16 cellular contexts compared by ENCODE assay signal in genomic region chr5:17910318-17910717, GRCh38.
DNase-seq lines count a peak whose midpoint lies in the region; ATAC-seq, FAIRE-seq and TF ChIP-seq lines count a peak whose summit lies in the region.
"Had no signal": no experiment of that assay in that cellular context is flagged by ENCODE, and none has a peak within 500 bp of the region (broad histone marks: within the 10 kb centered on the region; RNA-seq: fewer than 3 reads in every experiment).

No MANE protein-coding gene starts in this region.

- POLR2A ChIA-PET in activated CD4-positive, alpha-beta T cell treated with anti-CD3 and anti-CD28 coated beads for 36 hours (lab: Charles Lee) = no interaction called here

- CTCF ChIA-PET in activated CD4-positive, alpha-beta T cell treated with anti-CD3 and anti-CD28 coated beads for 36 hours (lab: Charles Lee) = no interaction called here

- H3K4me1 ChIP-seq in left lung = peaks cover 0 to 5% of the 10 kb centered on the region in 2 donors
- H3K4me1 ChIP-seq: left ventricle myocardium inferior had no signal

- H3K36me3 ChIP-seq in left lung = no peaks in the 10 kb centered on the region
- H3K36me3 ChIP-seq: heart left ventricle, left ventricle myocardium inferior, neutrophil had no signal

- no peak overlapping the region for H3K27ac ChIP-seq in left lung
- H3K27ac ChIP-seq: heart left ventricle, left ventricle myocardium inferior, neutrophil had no signal

- TF ChIP-seq CTCF in left lung (IDR thresholded peaks at IDR 0.05) = no peak

- peak; percentile 67 for ATAC-seq in GM19395 (IDR thresholded peaks at IDR 0.05; ENCODE audit: unreplicated experiment)
- peak; percentile 94 for ATAC-seq in left lung
- no peak for ATAC-seq in activated CD4-positive, alpha-beta T cell treated with anti-CD3 and anti-CD28 coated beads for 36 hours
- ATAC-seq: activated CD8-positive, alpha-beta T cell treated with anti-CD3 and anti-CD28 coated beads, Interleukin-2, amount 10 ng/mL, durations not matched to agents 7 days and 5 days; heart left ventricle; stimulated activated memory B cell treated with anti-CD40 and anti-IgM and Interleukin-4, amounts not matched to agents 10 μg/mL and 1 μg/mL and 100 μg/mL, for 72 hours had no signal

- H3K27me3 Mint-ChIP-seq in activated CD4-positive, alpha-beta T cell treated with anti-CD3 and anti-CD28 coated beads for 36 hours = no peaks in the 10 kb centered on the region
- H3K27me3 Mint-ChIP-seq: activated naive CD4-positive, alpha-beta T cell treated with anti-CD3 and anti-CD28 coated beads, Interleukin-2, amount 50 U/mL, for 24 hours had no signal

- H3K9me3 Mint-ChIP-seq in activated CD4-positive, alpha-beta T cell treated with anti-CD3 and anti-CD28 coated beads for 36 hours (ENCODE audit: low read depth) = peaks cover 3% of the 10 kb centered on the region
- H3K9me3 Mint-ChIP-seq: stimulated activated memory B cell treated with anti-CD40 and anti-IgM and Interleukin-4, amounts not matched to agents 10 μg/mL and 1 μg/mL and 100 μg/mL, for 72 hours had no signal

- intact Hi-C loops in left lung (cut with DNase I) = no loop called here
- intact Hi-C loops in activated CD4-positive, alpha-beta T cell treated with anti-CD3 and anti-CD28 coated beads for 36 hours (cut with DNase I, micrococcal nuclease) = no loop called here

- DNase-seq in HPDE6-E6E7 (ENCODE audit: extremely low spot score) = peak; percentile 26
- peak; percentile 42 for DNase-seq in SKM-1 (lab: John Stamatoyannopoulos, UW; ENCODE audit: unreplicated experiment)
- no peak for DNase-seq in left lung
- no peak for DNase-seq in RCC 7860 (ENCODE audit: low spot score)
- no peak for DNase-seq in amygdala (lab: John Stamatoyannopoulos, UW)
- no peak for DNase-seq in NCI-H2171 (lab: John Stamatoyannopoulos, UW)
- DNase-seq in activated CD4-positive, alpha-beta T cell treated with anti-CD3 and anti-CD28 coated beads for 36 hours = no peak
- DNase-seq: activated CD8-positive, alpha-beta T cell treated with anti-CD3 and anti-CD28 coated beads, Interleukin-2, amount 10 ng/mL, durations not matched to agents 7 days and 5 days; cortex of kidney; heart left ventricle; left ventricle myocardium inferior; NCI-H1092 had no signal

- H3K4me3 ChIP-seq in left lung = no peak overlapping the region
- H3K4me3 ChIP-seq: heart left ventricle, left ventricle myocardium inferior had no signal

- H3K27ac Mint-ChIP-seq in activated CD4-positive, alpha-beta T cell treated with anti-CD3 and anti-CD28 coated beads for 36 hours = no peak overlapping the region
- H3K27ac Mint-ChIP-seq: activated CD8-positive, alpha-beta T cell treated with anti-CD3 and anti-CD28 coated beads, Interleukin-2, amount 10 ng/mL, durations not matched to agents 7 days and 5 days; activated naive CD4-positive, alpha-beta T cell treated with anti-CD3 and anti-CD28 coated beads, Interleukin-2, amount 50 U/mL, for 24 hours; stimulated activated memory B cell treated with anti-CD40 and anti-IgM and Interleukin-4, amounts not matched to agents 10 μg/mL and 1 μg/mL and 100 μg/mL, for 72 hours had no signal

- no peaks in the 10 kb centered on the region for H3K27me3 ChIP-seq in left lung
- H3K27me3 ChIP-seq: heart left ventricle, neutrophil had no signal

- no peaks in the 10 kb centered on the region for H3K36me3 Mint-ChIP-seq in activated CD4-positive, alpha-beta T cell treated with anti-CD3 and anti-CD28 coated beads for 36 hours (ENCODE audit: low read depth)
- H3K36me3 Mint-ChIP-seq: activated naive CD4-positive, alpha-beta T cell treated with anti-CD3 and anti-CD28 coated beads, Interleukin-2, amount 50 U/mL, for 24 hours; stimulated activated memory B cell treated with anti-CD40 and anti-IgM and Interleukin-4, amounts not matched to agents 10 μg/mL and 1 μg/mL and 100 μg/mL, for 72 hours had no signal

- H3K4me1 Mint-ChIP-seq in activated CD4-positive, alpha-beta T cell treated with anti-CD3 and anti-CD28 coated beads for 36 hours = no peaks in the 10 kb centered on the region
- H3K4me1 Mint-ChIP-seq: activated naive CD4-positive, alpha-beta T cell treated with anti-CD3 and anti-CD28 coated beads, Interleukin-2, amount 50 U/mL, for 24 hours; stimulated activated memory B cell treated with anti-CD40 and anti-IgM and Interleukin-4, amounts not matched to agents 10 μg/mL and 1 μg/mL and 100 μg/mL, for 72 hours had no signal

- peaks cover 0 to 2% of the 10 kb centered on the region in 2 donors for H3K9me3 ChIP-seq in left lung
- H3K9me3 ChIP-seq: left ventricle myocardium inferior, neutrophil had no signal

- H3K4me3 Mint-ChIP-seq in activated CD4-positive, alpha-beta T cell treated with anti-CD3 and anti-CD28 coated beads for 36 hours = no peak overlapping the region
- H3K4me3 Mint-ChIP-seq: activated CD8-positive, alpha-beta T cell treated with anti-CD3 and anti-CD28 coated beads, Interleukin-2, amount 10 ng/mL, durations not matched to agents 7 days and 5 days; activated naive CD4-positive, alpha-beta T cell treated with anti-CD3 and anti-CD28 coated beads, Interleukin-2, amount 50 U/mL, for 24 hours; stimulated activated memory B cell treated with anti-CD40 and anti-IgM and Interleukin-4, amounts not matched to agents 10 μg/mL and 1 μg/mL and 100 μg/mL, for 72 hours had no signal

- no peak for FAIRE-seq in RCC 7860 (lab: Jason Lieb, UNC)

Comparison
In these comparisons a context has a peak if more than half of its experiments do, and no peak if none do; other contexts are left out.
1. DNase-seq: peak in HPDE6-E6E7 (single experiment) and SKM-1 (single experiment); none in left lung (0 of 2), RCC 7860 (single experiment), amygdala (0 of 56), NCI-H2171 (single experiment) and activated CD4-positive, alpha-beta T cell treated with anti-CD3 and anti-CD28 coated beads for 36 hours (single experiment).